In the genomic region with DNA sequence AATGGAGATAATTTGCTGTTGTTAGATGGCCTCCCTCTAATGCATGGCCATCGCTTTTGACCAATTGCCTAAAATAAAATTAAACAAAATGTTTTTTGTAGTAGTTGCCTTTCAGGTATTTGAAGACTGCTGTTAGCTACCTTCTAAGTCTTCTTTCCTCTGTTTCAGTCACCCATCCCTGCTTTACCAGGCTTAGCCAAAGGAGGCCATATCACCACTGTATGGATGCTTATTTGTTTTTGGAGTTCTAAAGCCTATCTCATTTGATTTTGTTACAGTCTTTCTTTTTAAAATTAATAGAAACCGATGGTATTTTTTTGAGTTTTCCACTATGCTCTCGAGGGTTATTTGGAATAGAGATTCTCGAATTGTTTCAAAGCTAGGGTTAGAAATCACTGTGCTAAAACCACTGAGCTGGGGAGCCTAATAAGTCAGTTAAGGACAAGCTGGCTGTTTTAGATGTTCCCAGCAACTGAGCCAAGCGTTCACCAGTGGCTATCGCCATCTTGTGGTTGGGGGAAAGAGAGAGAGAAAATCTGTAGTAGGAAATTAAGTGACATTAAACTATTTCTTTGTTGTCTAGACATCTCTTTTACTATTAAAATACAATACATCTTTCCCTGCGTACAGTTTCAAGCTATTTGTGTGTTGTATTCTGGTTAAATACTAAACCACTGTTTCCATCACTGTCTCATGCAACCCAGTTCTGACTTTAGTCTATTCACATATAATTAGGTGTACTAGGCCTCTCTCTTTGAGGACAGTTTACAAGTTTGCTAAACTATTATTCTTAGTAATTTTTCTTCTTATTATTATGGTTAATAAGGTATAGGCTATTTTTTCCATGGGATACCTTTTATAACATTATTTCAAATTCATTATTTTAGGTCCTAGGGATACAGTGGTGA, we compare ENCODE assay signal across 9 cellular contexts. TPM values are rescaled to one million over a fixed set of nuclear protein-coding genes. Genes with fewer than 3 reads are reported as not detected.
DNase-seq lines count a peak whose midpoint lies in the region; ATAC-seq, FAIRE-seq and TF ChIP-seq lines count a peak whose summit lies in the region.
"Had no signal": no experiment of that assay in that cellular context is flagged by ENCODE, and none has a peak within 500 bp of the region (broad histone marks: within the 10 kb centered on the region; RNA-seq: fewer than 3 reads in every experiment).

No MANE protein-coding gene starts in this region.

- intact Hi-C loops in mammary epithelial cell (cut with micrococcal nuclease) (loop anchor here (1.0 to 5.0 kb wide), 3 partner anchors 114 to 670 kb away; no protein-coding TSS in a partner anchor), left colon (cut with DNase I, micrococcal nuclease) (no loop called here)

- H3K9me3 Mint-ChIP-seq in activated T-cell treated with anti-CD3 and anti-CD28 coated beads, Interleukin-2, amount 50 U/mL, for 4 hours: no peaks in the 10 kb centered on the region
- H3K9me3 Mint-ChIP-seq: activated B cell treated with CpG ODN at 0.5 μM for 24 hours had no signal

- no peaks in the 10 kb centered on the region for H4K20me1 ChIP-seq in mammary epithelial cell (ENCODE audit: insufficient read depth, low read length)

- no peak overlapping the region for H3K9ac ChIP-seq in mammary epithelial cell (ENCODE audit: insufficient read depth, low read length)

- H3K79me2 ChIP-seq in mammary epithelial cell (ENCODE audit: insufficient read depth, low read length): no peaks in the 10 kb centered on the region

- H3K27ac ChIP-seq in mammary epithelial cell (ENCODE audit: insufficient read depth, low read depth, low read length): no peak overlapping the region

- no peaks in the 10 kb centered on the region for H3K9me3 ChIP-seq in mammary epithelial cell (replicated peaks; ENCODE audit: insufficient read depth, low read length)

- H3K4me2 ChIP-seq in mammary epithelial cell (ENCODE audit: insufficient read depth, low read depth, low read length): no peak overlapping the region

- H3K36me3 Mint-ChIP-seq in activated T-cell treated with anti-CD3 and anti-CD28 coated beads, Interleukin-2, amount 50 U/mL, for 4 hours (ENCODE audit: insufficient read depth): no peaks in the 10 kb centered on the region

- DNase-seq in D721Med (ENCODE audit: insufficient read length, low spot score) (no peak), NCI-H460 (ENCODE audit: extremely low read depth, low read depth) (peak; percentile 37), mammary epithelial cell (peak; percentile 43), left colon (peak in 1 of 2 donors; percentile 9)
- no peak for DNase-seq in effector CD8-positive, alpha-beta T cell (lab: John Stamatoyannopoulos, UW)
- no peak for DNase-seq in activated T-cell treated with anti-CD3 and anti-CD28 coated beads, Interleukin-2, amount 50 U/mL, for 4 hours
- DNase-seq: activated B cell treated with CpG ODN at 0.5 μM for 24 hours had no signal

- dilution Hi-C loops in mammary epithelial cell (cut with HindIII; ENCODE audit: low sequenced_read_pairs): no loop called here

- CTCF ChIA-PET in mammary epithelial cell (lab: Charles Lee; ENCODE audit: low non-redundant PET): interaction anchor here (0.5 to 0.7 kb wide), 4 partner anchors 69 to 517 kb away, joined by 3 to 15 read pairs (median 6); no protein-coding TSS in a partner anchor

- H2AFZ ChIP-seq in mammary epithelial cell (ENCODE audit: low read depth, low read length): no peak overlapping the region

- H3K4me1 Mint-ChIP-seq in activated T-cell treated with anti-CD3 and anti-CD28 coated beads, Interleukin-2, amount 50 U/mL, for 4 hours (ENCODE audit: low read depth): no peaks in the 10 kb centered on the region
- H3K4me1 Mint-ChIP-seq: activated B cell treated with CpG ODN at 0.5 μM for 24 hours had no signal

- FAIRE-seq in D721Med (lab: Jason Lieb, UNC): peak; percentile 83

- H3K4me1 ChIP-seq in mammary epithelial cell (ENCODE audit: insufficient read depth, low read length): no peaks in the 10 kb centered on the region

- WGBS in mammary epithelial cell (ENCODE audit: low coverage, missing lambda C conversion rate): 24% methylated on average over 7 of the region's 7 CpGs

- ATAC-seq in GM19397 (IDR thresholded peaks at IDR 0.05; ENCODE audit: unreplicated experiment): peak; percentile 45
- ATAC-seq in left colon: peak; percentile 57
- no peak for ATAC-seq in HG02623 (IDR thresholded peaks at IDR 0.05; ENCODE audit: unreplicated experiment)
- no peak for ATAC-seq in activated T-cell treated with anti-CD3 and anti-CD28 coated beads, Interleukin-2, amount 50 U/mL, for 4 hours

- in situ Hi-C loops in mammary epithelial cell (cut with MboI; ENCODE audit: low sequenced_read_pairs in 2 of 2): loop anchor here in 1 of 2 donors (5.0 to 10.0 kb wide), 2 partner anchors 115 to 202 kb away; no protein-coding TSS in a partner anchor

- BruUV-seq in mammary epithelial cell (replicated peaks; lab: Mats Ljungman, UMichigan): no TSS peak

- TF ChIP-seq CTCF in D721Med (IDR thresholded peaks at IDR 0.05; ENCODE audit: insufficient read depth, missing control alignments): peak; percentile 94
- peak; percentile 77 to 78 for TF ChIP-seq CTCF in mammary epithelial cell (conservative IDR thresholded peaks at IDR 0.05 in 1 of 2, IDR thresholded peaks at IDR 0.05 in 1 of 2; ENCODE audit: extremely low read depth in 1 of 2, insufficient read depth in 1 of 2, low read depth in 1 of 2, low read length in 2 of 2)

- H3K27me3 ChIP-seq in mammary epithelial cell (ENCODE audit: insufficient read depth, low read length): peaks cover 3% of the 10 kb centered on the region

- no peaks in the 10 kb centered on the region for H3K36me3 ChIP-seq in mammary epithelial cell (ENCODE audit: insufficient read depth, low read length)

- peaks cover 4% of the 10 kb centered on the region for H3K27me3 Mint-ChIP-seq in activated T-cell treated with anti-CD3 and anti-CD28 coated beads, Interleukin-2, amount 50 U/mL, for 4 hours (ENCODE audit: low read depth)
- H3K27me3 Mint-ChIP-seq: activated B cell treated with CpG ODN at 0.5 μM for 24 hours had no signal

- H3K4me3 Mint-ChIP-seq in activated T-cell treated with anti-CD3 and anti-CD28 coated beads, Interleukin-2, amount 50 U/mL, for 4 hours: no peak overlapping the region
- H3K4me3 Mint-ChIP-seq: activated B cell treated with CpG ODN at 0.5 μM for 24 hours had no signal

- no peak overlapping the region for H3K4me3 ChIP-seq in mammary epithelial cell (replicated peaks in 1 of 3; ENCODE audit: insufficient read depth in 1 of 3, low read depth in 2 of 3, low read length in 3 of 3)

RNA-seq across cellular contexts. Expression of a gene that starts 52.2 kb away (rescaled TPM):
- 0.02 and 0.06 TPM in 2 replicates for total RNA-seq in NCI-H460 (2014; rRNA removed; shearing (Covaris generic))
- polyA plus RNA-seq in NCI-H460 (2014; cell fraction: nucleus; rRNA removed): not detected in 2 replicates
- total RNA-seq in mammary epithelial cell (not detected), left colon (under 1 TPM; 0.15 to 0.42 TPM)
- polyA plus RNA-seq in mammary epithelial cell: not detected
- not detected for polyA minus RNA-seq in mammary epithelial cell
- total RNA-seq in activated T-cell treated with anti-CD3 and anti-CD28 coated beads, Interleukin-2, amount 50 U/mL, for 4 hours: not detected
- total RNA-seq: activated B cell treated with CpG ODN at 0.5 μM for 24 hours had no signal

Comparison
In these comparisons a context has a peak if more than half of its experiments do, and no peak if none do; other contexts are left out.
1. DNase-seq: peak in NCI-H460 (single experiment) and mammary epithelial cell (single experiment); none in D721Med (single experiment), effector CD8-positive, alpha-beta T cell (single experiment) and activated T-cell treated with anti-CD3 and anti-CD28 coated beads, Interleukin-2, amount 50 U/mL, for 4 hours (single experiment).
2. ATAC-seq: peak in GM19397 (single experiment) and left colon (single experiment); none in HG02623 (single experiment) and activated T-cell treated with anti-CD3 and anti-CD28 coated beads, Interleukin-2, amount 50 U/mL, for 4 hours (0 of 2).